11 cellular contexts compared by ENCODE assay signal in genomic region chr1:197198911-197199310, GRCh38. TPM values are rescaled to one million over a fixed set of nuclear protein-coding genes. Genes with fewer than 3 reads are reported as not detected.
DNase-seq lines count a peak whose midpoint lies in the region; ATAC-seq, FAIRE-seq and TF ChIP-seq lines count a peak whose summit lies in the region.
"Had no signal": no experiment of that assay in that cellular context is flagged by ENCODE, and none has a peak within 500 bp of the region (broad histone marks: within the 10 kb centered on the region; RNA-seq: fewer than 3 reads in every experiment).

No MANE protein-coding gene starts in this region.

- FAIRE-seq in bronchial epithelial cell (lab: Jason Lieb, UNC): no peak

- H2AFZ ChIP-seq in IMR-90 (replicated peaks; ENCODE audit: low read length, poor library complexity): no peak overlapping the region

- no peak overlapping the region for H3K56ac ChIP-seq in IMR-90 (ENCODE audit: extremely low read depth, insufficient read depth, low read length)

- H3K27ac ChIP-seq in BLaER1 (no peak overlapping the region), IMR-90 (ENCODE audit: insufficient read depth, low read length) (no peak overlapping the region)
- no peak overlapping the region for H3K27ac ChIP-seq in naive thymus-derived CD4-positive, alpha-beta T cell (ENCODE audit: low read depth, low read length)

- no TSS peak for BruUV-seq in IMR-90 (replicated peaks; lab: Mats Ljungman, UMichigan)

- H2BK5ac ChIP-seq in IMR-90 (ENCODE audit: low read depth, low read length, poor library complexity, severe bottlenecking): no peak overlapping the region

- H2AK9ac ChIP-seq in IMR-90 (replicated peaks; ENCODE audit: low read depth, low read length, poor library complexity): no peak overlapping the region

- no peak overlapping the region for H3K23ac ChIP-seq in IMR-90 (ENCODE audit: low read depth, low read length)

- H3K79me1 ChIP-seq in IMR-90 (ENCODE audit: low read depth in 1 of 2, low read length in 2 of 2): peaks cover 6 to 39% of the 10 kb centered on the region in 2 experiments; a peak in 3 of 4 replicates

- H3K27me3 ChIP-seq in BLaER1: no peaks in the 10 kb centered on the region
- no peaks in the 10 kb centered on the region for H3K27me3 ChIP-seq in IMR-90 (ENCODE audit: control insufficient read depth, insufficient read depth, low read length)
- no peaks in the 10 kb centered on the region for H3K27me3 ChIP-seq in bronchial epithelial cell (ENCODE audit: control insufficient read depth, insufficient read depth, low read length)
- no peaks in the 10 kb centered on the region for H3K27me3 ChIP-seq in naive thymus-derived CD4-positive, alpha-beta T cell (ENCODE audit: control insufficient read depth in 2 of 2, insufficient read depth in 2 of 2, low read length in 2 of 2)

- peaks cover 2% of the 10 kb centered on the region; the same call in 1 of the 2 replicates for H3K36me3 ChIP-seq in BLaER1
- H3K36me3 ChIP-seq in IMR-90 (ENCODE audit: control insufficient read depth, insufficient read depth, low read length): no peaks in the 10 kb centered on the region
- H3K36me3 ChIP-seq in bronchial epithelial cell (ENCODE audit: control insufficient read depth, insufficient read depth, low read length): no peaks in the 10 kb centered on the region
- peaks cover 0 to 5% (median 0%) of the 10 kb centered on the region in 3 experiments for H3K36me3 ChIP-seq in naive thymus-derived CD4-positive, alpha-beta T cell (ENCODE audit: control insufficient read depth in 2 of 3, insufficient read depth in 3 of 3, low read length in 3 of 3)
- H3K36me3 ChIP-seq: HAP-1 had no signal

- WGBS in IMR-90 (ENCODE audit: extremely low coverage in 2 of 2, insufficient read length in 1 of 2), 2 experiments: no CpG with 5 or more reads among the region's 2 CpGs

- H3K9me3 ChIP-seq in BLaER1 (no peaks in the 10 kb centered on the region), IMR-90 (ENCODE audit: control insufficient read depth, insufficient read depth, low read length) (no peaks in the 10 kb centered on the region)
- H3K9me3 ChIP-seq in naive thymus-derived CD4-positive, alpha-beta T cell (ENCODE audit: control insufficient read depth in 2 of 3, low read length in 3 of 3): no peaks in the 10 kb centered on the region
- H3K9me3 ChIP-seq: HAP-1 had no signal

- peak overlapping the region in 2 of 9 donors; percentile 40 to 75 for H3K27ac Mint-ChIP-seq in naive thymus-derived CD4-positive, alpha-beta T cell
- no peak overlapping the region for H3K27ac Mint-ChIP-seq in CD14-positive monocyte

- H4K8ac ChIP-seq in IMR-90 (ENCODE audit: low read depth in 2 of 2, low read length in 2 of 2): no peak overlapping the region

- no peak for TF ChIP-seq RAD21 in IMR-90 (IDR thresholded peaks at IDR 0.05; ENCODE audit: low read length)

- H3K18ac ChIP-seq in IMR-90 (ENCODE audit: low read depth, low read length): no peak overlapping the region

- dilution Hi-C loops in IMR-90 (cut with HindIII; ENCODE audit: low sequenced_read_pairs, unreplicated experiment): no loop called here

- no peak for TF ChIP-seq POLR2A in IMR-90 (IDR thresholded peaks at IDR 0.05; ENCODE audit: low read depth, low read length)

- H3K4me2 ChIP-seq in BLaER1 (peak overlapping the region; percentile 93), IMR-90 (ENCODE audit: low read depth, low read length) (peak overlapping the region; percentile 88)

- H2BK20ac ChIP-seq in IMR-90 (ENCODE audit: low read depth, low read length): no peak overlapping the region

- H3K4me1 ChIP-seq in BLaER1 (peaks cover 43% of the 10 kb centered on the region), IMR-90 (ENCODE audit: control insufficient read depth, insufficient read depth, low read length) (no peaks in the 10 kb centered on the region)
- H3K4me1 ChIP-seq in naive thymus-derived CD4-positive, alpha-beta T cell (ENCODE audit: control insufficient read depth in 2 of 2, insufficient read depth in 2 of 2, low read length in 2 of 2): peaks cover 25 to 36% of the 10 kb centered on the region in 2 donors

- no peak overlapping the region for H2AK5ac ChIP-seq in IMR-90 (ENCODE audit: low read depth, low read length)

- intact Hi-C loops in IMR-90 (cut with micrococcal nuclease): no loop called here
- intact Hi-C loops in naive thymus-derived CD4-positive, alpha-beta T cell (cut with micrococcal nuclease): no loop called here
- intact Hi-C loops in CD14-positive monocyte (cut with micrococcal nuclease): no loop called here

- TF ChIP-seq CTCF in IMR-90 (conservative IDR thresholded peaks at IDR 0.05; ENCODE audit: low read depth, low read length): no peak
- no peak for TF ChIP-seq CTCF in bronchial epithelial cell (IDR thresholded peaks at IDR 0.05; ENCODE audit: insufficient read depth, low read length, severe bottlenecking)
- TF ChIP-seq CTCF in CD14-positive monocyte (IDR thresholded peaks at IDR 0.05): no peak

- peak overlapping the region; percentile 39 to 99 (median 96) for H3K4me3 Mint-ChIP-seq in naive thymus-derived CD4-positive, alpha-beta T cell
- no peak overlapping the region for H3K4me3 Mint-ChIP-seq in CD14-positive monocyte

- in situ Hi-C loops in IMR-90 (cut with MboI; ENCODE audit: low sequenced_read_pairs): no loop called here

- no peak overlapping the region for H3K14ac ChIP-seq in IMR-90 (replicated peaks; ENCODE audit: low read depth, low read length)

- H3K36me3 Mint-ChIP-seq in naive thymus-derived CD4-positive, alpha-beta T cell: peaks cover 0 to 13% (median 6%) of the 10 kb centered on the region in 5 donors
- peaks cover 0 to 10% of the 10 kb centered on the region in 2 donors for H3K36me3 Mint-ChIP-seq in CD14-positive monocyte

- peaks cover 0 to 3% (median 0%) of the 10 kb centered on the region in 5 donors for H3K27me3 Mint-ChIP-seq in naive thymus-derived CD4-positive, alpha-beta T cell
- no peaks in the 10 kb centered on the region for H3K27me3 Mint-ChIP-seq in CD14-positive monocyte (ENCODE audit: low read depth in 3 of 3)

- H3K9me3 Mint-ChIP-seq in naive thymus-derived CD4-positive, alpha-beta T cell: peaks cover 0 to 2% (median 0%) of the 10 kb centered on the region in 11 donors
- no peaks in the 10 kb centered on the region for H3K9me3 Mint-ChIP-seq in CD14-positive monocyte

- CTCF ChIA-PET in IMR-90 (lab: Yijun Ruan, JAX): interaction anchor here (0.6 kb wide), 2 partner anchors 156 to 234 kb away, joined by 4 to 12 read pairs; no protein-coding TSS in a partner anchor
- CTCF ChIA-PET in naive thymus-derived CD4-positive, alpha-beta T cell (lab: Charles Lee): interaction anchor here (0.5 to 0.7 kb wide), 2 partner anchors 53 to 84 kb away, joined by 3 read pairs; no protein-coding TSS in a partner anchor

- no peak overlapping the region for H3K9ac ChIP-seq in BLaER1
- H3K9ac ChIP-seq in IMR-90 (ENCODE audit: low read depth, low read length): no peak overlapping the region

- POLR2A ChIA-PET in IMR-90 (lab: Charles Lee; ENCODE audit: unreplicated experiment): no interaction called here
- POLR2A ChIA-PET in naive thymus-derived CD4-positive, alpha-beta T cell (lab: Charles Lee): interaction anchor here (0.6 kb wide), 1 partner anchor 31 kb away, joined by 3 read pairs; no protein-coding TSS in a partner anchor

- no peak overlapping the region for H2BK15ac ChIP-seq in IMR-90 (ENCODE audit: low read depth, low read length)

- H4K91ac ChIP-seq in IMR-90 (ENCODE audit: insufficient read depth, low read depth, low read length): no peak overlapping the region

- H3K9me1 ChIP-seq in IMR-90 (ENCODE audit: insufficient read depth, low read length): no peaks in the 10 kb centered on the region

- DNase-seq in IMR-90 (no peak), bronchial epithelial cell (ENCODE audit: low read depth) (peak; percentile 62), DMS79 (lab: John Stamatoyannopoulos, UW) (no peak), cerebellar nuclear complex (lab: John Stamatoyannopoulos, UW) (no peak), CD14-positive monocyte (ENCODE audit: low spot score) (no peak)
- no peak for DNase-seq in naive thymus-derived CD4-positive, alpha-beta T cell
- DNase-seq: activated CD4-positive, alpha-beta T cell treated with anti-CD3 and anti-CD28 coated beads for 1 hour; NCI-H1694 had no signal

- no peak overlapping the region for H4K5ac ChIP-seq in IMR-90 (ENCODE audit: low read depth, low read length)

- H4K20me1 ChIP-seq in BLaER1 (0 out of 2 replicates have a peak, but pooled peaks cover 7% of the 10 kb centered on the region), IMR-90 (ENCODE audit: insufficient read depth, low read length) (no peaks in the 10 kb centered on the region)

- peaks cover 50 to 85% (median 76%) of the 10 kb centered on the region in 7 donors for H3K4me1 Mint-ChIP-seq in naive thymus-derived CD4-positive, alpha-beta T cell
- peaks cover 62% of the 10 kb centered on the region for H3K4me1 Mint-ChIP-seq in CD14-positive monocyte

- H3K4me3 ChIP-seq in BLaER1 (peak overlapping the region; percentile 85), IMR-90 (ENCODE audit: insufficient read depth, low read depth, low read length) (peak overlapping the region; percentile 10; the same call in 1 of the 2 replicates), bronchial epithelial cell (ENCODE audit: low read depth, low read length) (peak overlapping the region; percentile 16)
- no peak overlapping the region for H3K4me3 ChIP-seq in naive thymus-derived CD4-positive, alpha-beta T cell (ENCODE audit: low read length)

- H2BK120ac ChIP-seq in IMR-90 (ENCODE audit: low read depth, low read length): no peak overlapping the region

- no peak overlapping the region for H3K4ac ChIP-seq in IMR-90 (ENCODE audit: low read depth, low read length)

- ATAC-seq in IMR-90 (ENCODE audit: low read depth) (no peak), GM18519 (IDR thresholded peaks at IDR 0.05; ENCODE audit: low FRiP score, unreplicated experiment) (no peak)
- no peak for ATAC-seq in naive thymus-derived CD4-positive, alpha-beta T cell

TF ChIP-seq in IMR-90, 13 proteins besides CTCF, POLR2A, EP300 and RAD21 (continues in another document):
- TF ChIP-seq SMC3 (IDR thresholded peaks at IDR 0.05; ENCODE audit: low read depth, low read length): no peak

RNA-seq across cellular contexts. Expression of gene ZBTB41, which starts 2.2 kb away (rescaled TPM):
- total RNA-seq in IMR-90 (2012; rRNA removed) (8.6 and 15.3 TPM in 2 replicates), bronchial epithelial cell (14.0 and 16.4 TPM in 2 replicates)
- polyA plus RNA-seq in IMR-90 (2012; rRNA removed) (1.3 and 1.9 TPM in 2 replicates), CD14-positive monocyte (1 to 10 TPM in 1 of 2 donors, under 1 TPM in 1; 0.95 to 1.3 TPM)
- 0.15 and 0.23 TPM in 2 replicates for polyA plus RNA-seq in IMR-90 (2012; cell fraction: cytosol; rRNA removed)
- polyA plus RNA-seq in IMR-90 (2012; cell fraction: nucleus; rRNA removed; ENCODE audit: low replicate concordance): 0.29 and 3.3 TPM in 2 replicates
- total RNA-seq in naive thymus-derived CD4-positive, alpha-beta T cell: 10 to 100 TPM in 2 of 5 experiments, 1 to 10 TPM in 3; 5.9 to 13.6 (median 7.2) TPM
- 1 to 10 TPM; 3.4 to 4.2 TPM for polyA plus RNA-seq in naive thymus-derived CD4-positive, alpha-beta T cell

RNA-seq across cellular contexts. Expression of gene ASPM, which starts 52.4 kb away (rescaled TPM):
- total RNA-seq in IMR-90 (2012; rRNA removed) (27.8 and 53.3 TPM in 2 replicates), bronchial epithelial cell (0.26 and 0.77 TPM in 2 replicates)
- polyA plus RNA-seq in IMR-90 (2012; rRNA removed) (5.2 and 7.1 TPM in 2 replicates), CD14-positive monocyte (under 1 TPM; 0.05 to 0.08 TPM)
- polyA plus RNA-seq in IMR-90 (2012; cell fraction: cytosol; rRNA removed): 0.23 and 0.62 TPM in 2 replicates
- 0.92 and 6.7 TPM in 2 replicates for polyA plus RNA-seq in IMR-90 (2012; cell fraction: nucleus; rRNA removed; ENCODE audit: low replicate concordance)
- total RNA-seq in naive thymus-derived CD4-positive, alpha-beta T cell: 10 to 100 TPM in 1 of 5 experiments, under 1 TPM in 4; 0.08 to 48.8 (median 0.24) TPM
- polyA plus RNA-seq in naive thymus-derived CD4-positive, alpha-beta T cell: under 1 TPM in 1 of 2 donors, not detected in 1; 0.03 TPM

Comparison
In these comparisons a context has a peak if more than half of its experiments do, and no peak if none do; other contexts are left out.
1. H3K4me3 Mint-ChIP-seq: peak in naive thymus-derived CD4-positive, alpha-beta T cell (10 of 10); none in CD14-positive monocyte (0 of 2).